Comparison of ENCODE assay signal across 8 cellular contexts in the genomic region with DNA sequence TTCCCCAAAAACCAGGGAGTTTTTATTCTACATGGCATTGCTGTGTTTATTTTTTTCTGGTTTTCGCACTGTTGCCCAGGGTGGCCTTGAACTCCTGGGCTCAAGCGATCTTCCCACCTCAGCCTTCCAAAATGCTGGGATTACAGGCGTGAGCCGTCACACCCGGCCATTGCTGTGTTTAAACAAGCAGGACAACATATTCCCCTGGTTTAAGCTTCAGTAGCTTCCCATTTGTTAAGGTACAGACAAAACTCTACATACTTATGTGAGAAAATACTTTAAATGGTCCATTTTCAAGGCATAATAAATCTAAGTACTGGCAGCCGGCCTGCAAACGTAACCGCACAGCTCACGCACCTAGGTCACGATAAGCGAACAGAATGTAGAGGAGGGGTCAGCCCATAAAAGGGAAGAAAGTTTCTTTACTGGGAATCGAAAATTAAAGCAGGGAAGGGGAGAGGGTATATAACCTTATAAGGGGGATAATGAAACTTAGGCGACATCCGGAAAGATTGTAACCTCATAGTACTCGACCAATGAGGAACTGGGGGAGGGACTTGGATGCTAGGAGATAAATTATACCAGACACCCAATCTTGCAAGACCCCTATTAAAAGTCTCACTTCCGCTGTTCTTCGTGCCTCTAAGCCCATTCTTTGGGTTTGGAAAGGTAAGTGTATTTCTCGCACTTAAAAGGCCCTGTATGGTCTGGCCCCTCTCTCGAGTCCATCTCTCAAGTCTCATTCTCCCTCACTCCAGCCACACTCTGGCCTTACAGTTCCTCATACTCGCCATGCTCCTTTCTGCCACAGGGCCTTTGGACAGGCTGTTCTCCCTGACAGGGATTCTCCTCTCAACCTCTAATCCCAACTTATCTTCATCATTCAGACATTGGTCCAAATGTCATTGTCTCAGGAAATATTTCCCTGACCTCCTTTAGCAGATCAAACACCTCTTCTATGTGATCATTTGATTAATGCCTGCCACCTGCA. TPM values are rescaled to one million over a fixed set of nuclear protein-coding genes. Genes with fewer than 3 reads are reported as not detected.
DNase-seq lines count a peak whose midpoint lies in the region; ATAC-seq and TF ChIP-seq lines count a peak whose summit lies in the region.

No MANE protein-coding gene starts in this region.

- no peaks in the 10 kb centered on the region for H3K9me3 ChIP-seq in right atrium auricular region
- no peaks in the 10 kb centered on the region for H3K9me3 ChIP-seq in vagina

- peaks cover 0 to 3% (median 0%) of the 10 kb centered on the region in 5 experiments for H3K9me3 Mint-ChIP-seq in brain
- no peaks in the 10 kb centered on the region for H3K9me3 Mint-ChIP-seq in natural killer cell treated with Interleukin-12 subunit alpha and Interleukin-12 subunit beta and Interleukin-15 and Interleukin-18, amount 100 ng/mL, for 72 hours

- peaks cover 6% of the 10 kb centered on the region for H3K27me3 Mint-ChIP-seq in brain
- H3K27me3 Mint-ChIP-seq in natural killer cell treated with Interleukin-12 subunit alpha and Interleukin-12 subunit beta and Interleukin-15 and Interleukin-18, amount 100 ng/mL, for 72 hours = no peaks in the 10 kb centered on the region

- H3K27ac ChIP-seq in right atrium auricular region (peak overlapping the region; percentile 81 to 82), vagina (peak overlapping the region; percentile 78)

- no peaks in the 10 kb centered on the region for H3K36me3 Mint-ChIP-seq in brain
- no peaks in the 10 kb centered on the region for H3K36me3 Mint-ChIP-seq in natural killer cell treated with Interleukin-12 subunit alpha and Interleukin-12 subunit beta and Interleukin-15 and Interleukin-18, amount 100 ng/mL, for 72 hours

- no peak for ATAC-seq in natural killer cell treated with Interleukin-12 subunit alpha and Interleukin-12 subunit beta and Interleukin-15 and Interleukin-18, amount 100 ng/mL, for 72 hours

- H3K4me1 Mint-ChIP-seq in brain = no peaks in the 10 kb centered on the region
- peaks cover 8% of the 10 kb centered on the region in 2 donors for H3K4me1 Mint-ChIP-seq in natural killer cell treated with Interleukin-12 subunit alpha and Interleukin-12 subunit beta and Interleukin-15 and Interleukin-18, amount 100 ng/mL, for 72 hours (ENCODE audit: low read depth in 2 of 2)

- H3K36me3 ChIP-seq in right atrium auricular region (no peaks in the 10 kb centered on the region), vagina (no peaks in the 10 kb centered on the region)

- DNase-seq in right atrium auricular region (ENCODE audit: low spot score) = no peak
- no peak for DNase-seq in cardiac septum (ENCODE audit: low spot score)
- DNase-seq in medulla oblongata (ENCODE audit: extremely low spot score) = peak; percentile 11
- no peak for DNase-seq in vagina (ENCODE audit: extremely low spot score in 2 of 2)
- no peak for DNase-seq in AG08396 (ENCODE audit: low spot score)
- DNase-seq in natural killer cell treated with Interleukin-12 subunit alpha and Interleukin-12 subunit beta and Interleukin-15 and Interleukin-18, amount 100 ng/mL, for 72 hours (ENCODE audit: low spot score) = no peak
- no peak for DNase-seq in NCI-H2196 treated with DMSO at 0.1 percent for 48 hours (lab: John Stamatoyannopoulos, UW; ENCODE audit: unreplicated experiment)

- H3K4me1 ChIP-seq in right atrium auricular region = peaks cover 0 to 4% of the 10 kb centered on the region in 2 donors
- H3K4me1 ChIP-seq in vagina = peaks cover 5% of the 10 kb centered on the region

- H3K4me3 Mint-ChIP-seq in brain = peak overlapping the region in 3 of 5 experiments; percentile 66 to 73 (median 71)
- H3K4me3 Mint-ChIP-seq in natural killer cell treated with Interleukin-12 subunit alpha and Interleukin-12 subunit beta and Interleukin-15 and Interleukin-18, amount 100 ng/mL, for 72 hours = no peak overlapping the region

- intact Hi-C loops in cardiac septum (cut with DNase I) = loop anchor here (1.0 to 2.0 kb wide), 2 partner anchors 26 to 114 kb away; no protein-coding TSS in a partner anchor
- intact Hi-C loops in vagina (cut with DNase I) = loop anchor here (2.0 kb wide), 1 partner anchor 26 kb away; no protein-coding TSS in a partner anchor

- H3K4me3 ChIP-seq in right atrium auricular region (peak overlapping the region; percentile 31 to 45), vagina (peak overlapping the region; percentile 40 to 45)

- TF ChIP-seq CTCF in right atrium auricular region (IDR thresholded peaks at IDR 0.05) (no peak), brain (conservative IDR thresholded peaks at IDR 0.05) (no peak), vagina (IDR thresholded peaks at IDR 0.05) (no peak)

- H3K27me3 ChIP-seq in right atrium auricular region = no peaks in the 10 kb centered on the region
- H3K27me3 ChIP-seq in vagina = no peaks in the 10 kb centered on the region

- TF ChIP-seq POLR2A in vagina (IDR thresholded peaks at IDR 0.05) = no peak

- H3K27ac Mint-ChIP-seq in brain = peak overlapping the region in 3 of 5 experiments; percentile 14 to 89 (median 65)
- H3K27ac Mint-ChIP-seq in natural killer cell treated with Interleukin-12 subunit alpha and Interleukin-12 subunit beta and Interleukin-15 and Interleukin-18, amount 100 ng/mL, for 72 hours = no peak overlapping the region

RNA-seq across cellular contexts. Expression of a gene that starts 59.2 kb away (rescaled TPM):
- total RNA-seq in right atrium auricular region = not detected
- 0.32 TPM for total RNA-seq in cardiac septum
- polyA plus RNA-seq in brain (ENCODE audit: insufficient read depth, low read depth, low replicate concordance) = 0.36 TPM
- total RNA-seq in vagina = not detected
- total RNA-seq in natural killer cell treated with Interleukin-12 subunit alpha and Interleukin-12 subunit beta and Interleukin-15 and Interleukin-18, amount 100 ng/mL, for 72 hours = under 1 TPM; 0.12 to 0.22 TPM

RNA-seq across cellular contexts. Expression of a gene that starts 59.8 kb away (rescaled TPM):
- total RNA-seq in right atrium auricular region (10 to 100 TPM; 24.3 to 29.3 TPM), cardiac septum (29.2 TPM), vagina (8.3 TPM)
- polyA plus RNA-seq in brain (ENCODE audit: insufficient read depth, low read depth, low replicate concordance) = 39.5 TPM
- 10 to 100 TPM; 57.8 to 65.3 TPM for total RNA-seq in natural killer cell treated with Interleukin-12 subunit alpha and Interleukin-12 subunit beta and Interleukin-15 and Interleukin-18, amount 100 ng/mL, for 72 hours

Comparison
In these comparisons a context has a peak if more than half of its experiments do, and no peak if none do; other contexts are left out.
1. H3K27ac Mint-ChIP-seq: peak in brain (3 of 5); none in natural killer cell treated with Interleukin-12 subunit alpha and Interleukin-12 subunit beta and Interleukin-15 and Interleukin-18, amount 100 ng/mL, for 72 hours (0 of 2).